In genomic region chr22:20451152-20451778, GRCh38 we compare ENCODE assay signal across 1 cellular context.
TF ChIP-seq lines count a peak whose summit lies in the region.
"Not testable (repeated sequence)": the region's sequence is repeated elsewhere in the genome, so short reads cannot be mapped to it uniquely, and the experiment has no call there.

No MANE protein-coding gene starts in this region.

TF ChIP-seq in K562, 482 proteins besides CTCF, POLR2A, EP300 and RAD21:
- TF ChIP-seq ZNF408 (CRISPR knock-in tag; IDR thresholded peaks at IDR 0.05; ENCODE audit: low read depth), result 0 out of 2 replicates have a peak, but pooled peaks have one; percentile 22
- TF ChIP-seq ELF4 (CRISPR knock-in tag; IDR thresholded peaks at IDR 0.05), result 0 out of 2 replicates have a peak, but pooled peaks have one; percentile 27
- peak; percentile 15; the same call in 1 of the 2 replicates for TF ChIP-seq ZNF740 (CRISPR knock-in tag; IDR thresholded peaks at IDR 0.05)
- TF ChIP-seq ZNF740 (tag; IDR thresholded peaks at IDR 0.05); ATF1 (CRISPR knock-in tag; IDR thresholded peaks at IDR 0.05); BRCA1 (IDR thresholded peaks at IDR 0.05); PBX2 (tag; conservative IDR thresholded peaks at IDR 0.05; ENCODE audit: low read depth); NR4A1 (tag; IDR thresholded peaks at IDR 0.05): not testable (repeated sequence)
- TF ChIP-seq SETDB1 (IDR thresholded peaks at IDR 0.05; ENCODE audit: low read length), result peak; percentile 35
- TF ChIP-seq ATF1 (tag; IDR thresholded peaks at IDR 0.05), result peak; percentile 37; the same call in 1 of the 2 replicates
- TF ChIP-seq BRCA1 (CRISPR knock-in tag; IDR thresholded peaks at IDR 0.05), result 0 out of 2 replicates have a peak, but pooled peaks have one; percentile 80
- 0 out of 2 replicates have a peak, but pooled peaks have one; percentile 10 for TF ChIP-seq ARID3B (CRISPR knock-in tag; IDR thresholded peaks at IDR 0.05; ENCODE audit: borderline replicate concordance)
- TF ChIP-seq ZC3H4 (CRISPR knock-in tag; IDR thresholded peaks at IDR 0.05; ENCODE audit: borderline replicate concordance), result peak; percentile 47; the same call in 1 of the 2 replicates
- peak; percentile 24; the same call in 1 of the 2 replicates for TF ChIP-seq PBX2 (CRISPR knock-in tag; IDR thresholded peaks at IDR 0.05; ENCODE audit: low read depth)
- TF ChIP-seq POLR2AphosphoS2 (IDR thresholded peaks at IDR 0.05; ENCODE audit: low read length), result peak; percentile 29; the same call in 1 of the 2 replicates
- peak; percentile 70; the same call in 1 of the 2 replicates for TF ChIP-seq TSC22D4 (tag; IDR thresholded peaks at IDR 0.05)
- TF ChIP-seq ZFP91 (CRISPR knock-in tag; IDR thresholded peaks at IDR 0.05), result 0 out of 2 replicates have a peak, but pooled peaks have one; percentile 44
- TF ChIP-seq ZSCAN32 (CRISPR knock-in tag; IDR thresholded peaks at IDR 0.05), result 0 out of 2 replicates have a peak, but pooled peaks have one; percentile 20
- TF ChIP-seq POLR2B (IDR thresholded peaks at IDR 0.05; ENCODE audit: low read depth, partially characterized antibody), result peak; percentile 21
- TF ChIP-seq ZNF224 (CRISPR knock-in tag; IDR thresholded peaks at IDR 0.05), result peak; percentile 52; the same call in 1 of the 2 replicates
- TF ChIP-seq NR4A1 (CRISPR knock-in tag; IDR thresholded peaks at IDR 0.05), result peak; percentile 17; the same call in 1 of the 2 replicates
- TF ChIP-seq ZNF232 (CRISPR knock-in tag; IDR thresholded peaks at IDR 0.05), result peak; percentile 55; the same call in 1 of the 2 replicates
- TF ChIP-seq PRDM10 (IDR thresholded peaks at IDR 0.05; ENCODE audit: partially characterized antibody), result peak; percentile 94
- TF ChIP-seq GATA2 (CRISPR knock-in tag; IDR thresholded peaks at IDR 0.05), result peak; percentile 25; the same call in 1 of the 2 replicates
- TF ChIP-seq, protein P1, sequence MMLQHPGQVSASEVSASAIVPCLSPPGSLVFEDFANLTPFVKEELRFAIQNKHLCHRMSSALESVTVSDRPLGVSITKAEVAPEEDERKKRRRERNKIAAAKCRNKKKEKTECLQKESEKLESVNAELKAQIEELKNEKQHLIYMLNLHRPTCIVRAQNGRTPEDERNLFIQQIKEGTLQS (IDR thresholded peaks at IDR 0.05), result not testable (repeated sequence)
- TF ChIP-seq, protein P1 (CRISPR knock-in tag; conservative IDR thresholded peaks at IDR 0.05), result 0 out of 2 replicates have a peak, but pooled peaks have one; percentile 23
- TF ChIP-seq CBFB (CRISPR knock-in tag; IDR thresholded peaks at IDR 0.05), result 0 out of 2 replicates have a peak, but pooled peaks have one; percentile 68
- TF ChIP-seq IRF2 (CRISPR knock-in tag; IDR thresholded peaks at IDR 0.05), result 0 out of 2 replicates have a peak, but pooled peaks have one; percentile 72
- TF ChIP-seq ZNF511 (CRISPR knock-in tag; IDR thresholded peaks at IDR 0.05), result peak; percentile 56; the same call in 1 of the 2 replicates
- TF ChIP-seq ZNF124 (CRISPR knock-in tag; IDR thresholded peaks at IDR 0.05), result 0 out of 2 replicates have a peak, but pooled peaks have one; percentile 33
- 0 out of 4 replicates have a peak, but pooled peaks of 1 of the 2 experiments have one; percentile 41 for TF ChIP-seq NONO (IDR thresholded peaks at IDR 0.05; ENCODE audit: low read depth in 2 of 2, low read length in 1 of 2)
- TF ChIP-seq, protein P2, sequence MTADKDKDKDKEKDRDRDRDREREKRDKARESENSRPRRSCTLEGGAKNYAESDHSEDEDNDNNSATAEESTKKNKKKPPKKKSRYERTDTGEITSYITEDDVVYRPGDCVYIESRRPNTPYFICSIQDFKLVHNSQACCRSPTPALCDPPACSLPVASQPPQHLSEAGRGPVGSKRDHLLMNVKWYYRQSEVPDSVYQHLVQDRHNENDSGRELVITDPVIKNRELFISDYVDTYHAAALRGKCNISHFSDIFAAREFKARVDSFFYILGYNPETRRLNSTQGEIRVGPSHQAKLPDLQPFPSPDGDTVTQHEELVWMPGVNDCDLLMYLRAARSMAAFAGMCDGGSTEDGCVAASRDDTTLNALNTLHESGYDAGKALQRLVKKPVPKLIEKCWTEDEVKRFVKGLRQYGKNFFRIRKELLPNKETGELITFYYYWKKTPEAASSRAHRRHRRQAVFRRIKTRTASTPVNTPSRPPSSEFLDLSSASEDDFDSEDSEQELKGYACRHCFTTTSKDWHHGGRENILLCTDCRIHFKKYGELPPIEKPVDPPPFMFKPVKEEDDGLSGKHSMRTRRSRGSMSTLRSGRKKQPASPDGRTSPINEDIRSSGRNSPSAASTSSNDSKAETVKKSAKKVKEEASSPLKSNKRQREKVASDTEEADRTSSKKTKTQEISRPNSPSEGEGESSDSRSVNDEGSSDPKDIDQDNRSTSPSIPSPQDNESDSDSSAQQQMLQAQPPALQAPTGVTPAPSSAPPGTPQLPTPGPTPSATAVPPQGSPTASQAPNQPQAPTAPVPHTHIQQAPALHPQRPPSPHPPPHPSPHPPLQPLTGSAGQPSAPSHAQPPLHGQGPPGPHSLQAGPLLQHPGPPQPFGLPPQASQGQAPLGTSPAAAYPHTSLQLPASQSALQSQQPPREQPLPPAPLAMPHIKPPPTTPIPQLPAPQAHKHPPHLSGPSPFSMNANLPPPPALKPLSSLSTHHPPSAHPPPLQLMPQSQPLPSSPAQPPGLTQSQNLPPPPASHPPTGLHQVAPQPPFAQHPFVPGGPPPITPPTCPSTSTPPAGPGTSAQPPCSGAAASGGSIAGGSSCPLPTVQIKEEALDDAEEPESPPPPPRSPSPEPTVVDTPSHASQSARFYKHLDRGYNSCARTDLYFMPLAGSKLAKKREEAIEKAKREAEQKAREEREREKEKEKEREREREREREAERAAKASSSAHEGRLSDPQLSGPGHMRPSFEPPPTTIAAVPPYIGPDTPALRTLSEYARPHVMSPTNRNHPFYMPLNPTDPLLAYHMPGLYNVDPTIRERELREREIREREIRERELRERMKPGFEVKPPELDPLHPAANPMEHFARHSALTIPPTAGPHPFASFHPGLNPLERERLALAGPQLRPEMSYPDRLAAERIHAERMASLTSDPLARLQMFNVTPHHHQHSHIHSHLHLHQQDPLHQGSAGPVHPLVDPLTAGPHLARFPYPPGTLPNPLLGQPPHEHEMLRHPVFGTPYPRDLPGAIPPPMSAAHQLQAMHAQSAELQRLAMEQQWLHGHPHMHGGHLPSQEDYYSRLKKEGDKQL (CRISPR knock-in tag; IDR thresholded peaks at IDR 0.05; ENCODE audit: borderline replicate concordance), result 0 out of 2 replicates have a peak, but pooled peaks have one; percentile 73
